Comparison of ENCODE assay signal across 10 cellular contexts in the genomic region with DNA sequence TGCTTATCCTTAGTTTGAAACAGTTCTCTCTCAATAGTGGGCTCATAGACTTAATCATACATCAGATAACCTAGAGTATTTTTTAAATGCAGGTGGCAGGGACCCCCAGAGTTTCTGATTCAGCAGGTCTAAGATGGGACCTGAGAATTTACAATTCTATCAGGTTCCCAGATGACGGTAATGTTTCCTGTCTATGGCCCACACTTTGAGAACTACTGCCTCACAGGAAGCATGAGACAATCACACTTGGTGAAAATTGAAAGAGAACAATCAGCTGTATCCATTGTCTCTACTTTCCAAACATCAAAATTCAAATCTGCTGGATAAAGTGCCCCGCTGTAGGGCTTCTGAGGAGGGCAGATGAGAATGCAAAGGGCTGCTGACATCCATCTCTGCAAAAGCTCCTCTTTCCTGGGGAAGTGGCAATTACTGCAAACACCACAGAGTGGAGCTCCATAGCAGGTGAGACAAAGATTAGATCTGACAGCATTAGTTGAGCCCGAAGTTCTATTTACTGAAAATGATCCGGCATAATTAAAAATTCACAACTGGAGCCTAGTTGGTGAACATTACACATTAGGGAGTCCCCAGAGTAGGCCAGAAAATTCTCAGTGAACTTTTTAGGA.
A peak's percentile ranks its signal among the peaks of the same experiment; 100 is the strongest.
DNase-seq lines count a peak whose midpoint lies in the region; ATAC-seq and TF ChIP-seq lines count a peak whose summit lies in the region.
"Had no signal": no experiment of that assay in that cellular context is flagged by ENCODE, and none has a peak within 500 bp of the region (broad histone marks: within the 10 kb centered on the region; RNA-seq: fewer than 3 reads in every experiment).

No MANE protein-coding gene starts in this region.

- H3K27me3 Mint-ChIP-seq in nephron (ENCODE audit: low read depth): no peaks in the 10 kb centered on the region

- ATAC-seq in GM18861 (IDR thresholded peaks at IDR 0.05; ENCODE audit: unreplicated experiment) (peak; percentile 28), HG03354 (IDR thresholded peaks at IDR 0.05; ENCODE audit: poor library complexity, severe bottlenecking, unreplicated experiment) (peak; percentile 50), HG03432 (IDR thresholded peaks at IDR 0.05; ENCODE audit: unreplicated experiment) (no peak)

- no peaks in the 10 kb centered on the region for H3K27me3 ChIP-seq in brain microvascular endothelial cell (replicated peaks)
- H3K27me3 ChIP-seq: vagina had no signal

- in situ Hi-C loops in brain microvascular endothelial cell (cut with HindIII; ENCODE audit: low pct_ligation_motif_present, low sequenced_read_pairs): no loop called here

- no peak overlapping the region for H3K27ac ChIP-seq in brain microvascular endothelial cell
- H3K27ac ChIP-seq: vagina had no signal

- POLR2A ChIA-PET in GM10248 (lab: Yijun Ruan, JAX): no interaction called here

- H3K36me3 Mint-ChIP-seq in nephron (ENCODE audit: low read depth): peaks cover 9% of the 10 kb centered on the region

- DNase-seq in brain microvascular endothelial cell (no peak), HK-2 (ENCODE audit: unreplicated experiment) (no peak), GM10248 (ENCODE audit: extremely low spot score) (no peak)
- DNase-seq: effector CD4-positive, alpha-beta T cell; KG1 had no signal

- H3K4me3 Mint-ChIP-seq in nephron: no peak overlapping the region

- CTCF ChIA-PET in GM10248 (lab: Yijun Ruan, JAX): no interaction called here

- TF ChIP-seq CTCF in brain microvascular endothelial cell (IDR thresholded peaks at IDR 0.05; ENCODE audit: low read depth, low read length, missing control alignments) (peak; percentile 4), nephron (IDR thresholded peaks at IDR 0.05; ENCODE audit: unreplicated experiment in 3 of 3) (peak; percentile 20 to 33 (median 26)), GM10248 (IDR thresholded peaks at IDR 0.05; ENCODE audit: control extremely low read depth, extremely low read depth, low read depth, missing control alignments) (no peak)

- peak overlapping the region in 2 of 3 experiments; percentile 17 to 51 for H3K27ac Mint-ChIP-seq in nephron

- peaks cover 10% of the 10 kb centered on the region for H3K9me3 Mint-ChIP-seq in nephron

- H3K36me3 ChIP-seq in brain microvascular endothelial cell (replicated peaks): no peaks in the 10 kb centered on the region
- H3K36me3 ChIP-seq: vagina had no signal

- no peak overlapping the region for H3K4me3 ChIP-seq in brain microvascular endothelial cell (ENCODE audit: low read depth, low read length)
- H3K4me3 ChIP-seq: vagina had no signal

- peaks cover 18% of the 10 kb centered on the region for H3K4me1 Mint-ChIP-seq in nephron
